17 cellular contexts compared by ENCODE assay signal in the genomic region with DNA sequence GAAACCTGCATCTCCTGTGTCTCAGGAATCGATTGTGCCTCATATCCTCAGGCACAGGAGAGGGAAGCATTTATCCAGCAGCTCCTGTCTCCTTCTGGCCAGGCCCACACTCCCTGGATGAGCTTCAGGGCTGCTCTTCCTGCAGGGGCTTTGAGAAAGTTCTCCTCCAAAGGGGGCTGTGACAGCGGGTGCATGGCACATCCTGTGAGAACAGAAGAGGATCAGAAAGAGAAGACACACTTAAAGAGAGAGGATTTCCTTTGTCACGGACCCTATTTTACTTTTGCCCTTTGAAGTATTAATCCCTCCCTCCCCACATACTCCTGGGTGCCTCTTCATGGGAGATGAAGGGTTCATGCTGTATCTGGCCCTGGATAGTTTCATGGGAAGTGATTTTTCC.
"Had no signal": no experiment of that assay in that cellular context is flagged by ENCODE, and none has a peak within 500 bp of the region (broad histone marks: within the 10 kb centered on the region; RNA-seq: fewer than 3 reads in every experiment).

No MANE protein-coding gene starts in this region.

- H3K27ac Mint-ChIP-seq: activated B cell treated with CpG ODN at 0.5 μM for 24 hours; activated naive CD4-positive, alpha-beta T cell treated with anti-CD3 and anti-CD28 coated beads for 36 hours; activated naive CD8-positive, alpha-beta T cell treated with anti-CD3 and anti-CD28 coated beads, Interleukin-2, amount 50 U/mL, for 24 hours had no signal

- H3K27ac ChIP-seq: esophagus squamous epithelium, ovary, upper lobe of right lung had no signal

- H3K36me3 ChIP-seq: esophagus squamous epithelium, ovary, upper lobe of right lung had no signal

- H3K27me3 Mint-ChIP-seq: activated B cell treated with CpG ODN at 0.5 μM for 24 hours; activated naive CD8-positive, alpha-beta T cell treated with anti-CD3 and anti-CD28 coated beads, Interleukin-2, amount 50 U/mL, for 24 hours; stimulated activated naive CD8-positive, alpha-beta T cell treated with anti-CD3 and anti-CD28 coated beads, Interleukin-15, amount 100 ng/mL, for 72 hours had no signal

- H3K4me1 Mint-ChIP-seq: activated naive CD8-positive, alpha-beta T cell treated with anti-CD3 and anti-CD28 coated beads, Interleukin-2, amount 50 U/mL, for 24 hours had no signal

- H3K9me3 Mint-ChIP-seq: activated B cell treated with CpG ODN at 0.5 μM for 24 hours; activated naive CD4-positive, alpha-beta T cell treated with anti-CD3 and anti-CD28 coated beads for 36 hours; activated naive CD8-positive, alpha-beta T cell treated with anti-CD3 and anti-CD28 coated beads, Interleukin-2, amount 50 U/mL, for 24 hours; stimulated activated naive CD8-positive, alpha-beta T cell treated with anti-CD3 and anti-CD28 coated beads, Interleukin-15, amount 100 ng/mL, for 72 hours had no signal

- H3K27me3 ChIP-seq: esophagus squamous epithelium, ovary, upper lobe of right lung had no signal

- DNase-seq: activated B cell treated with CpG ODN at 0.5 μM for 24 hours; activated CD4-positive, alpha-beta T cell treated with anti-CD3 and anti-CD28 coated beads, Interleukin-2, amount 50 U/mL, for 1 hour; activated CD8-positive, alpha-beta memory T cell treated with anti-CD3 and anti-CD28 coated beads for 24 hours; activated naive CD4-positive, alpha-beta T cell treated with anti-CD3 and anti-CD28 coated beads for 36 hours; activated naive CD8-positive, alpha-beta T cell treated with anti-CD3 and anti-CD28 coated beads, Interleukin-2, amount 50 U/mL, for 24 hours; aorta; cortex of kidney; effector CD4-positive, alpha-beta T cell; esophagus squamous epithelium; hippocampal formation; midbrain; ovary; stimulated activated CD4-positive, alpha-beta T cell treated with anti-CD3 and anti-CD28 coated beads, Interleukin-1b, Interleukin-23, amount 100 ng/mL, for 48 hours; stimulated activated naive CD8-positive, alpha-beta T cell treated with anti-CD3 and anti-CD28 coated beads, Interleukin-15, amount 100 ng/mL, for 72 hours; upper lobe of right lung had no signal

- H3K4me1 ChIP-seq: upper lobe of right lung had no signal

- ATAC-seq: left lobe of liver, sciatic nerve, upper lobe of right lung had no signal

- H3K4me3 ChIP-seq: esophagus squamous epithelium, ovary, upper lobe of right lung had no signal

- H3K4me3 Mint-ChIP-seq: activated B cell treated with CpG ODN at 0.5 μM for 24 hours; activated naive CD4-positive, alpha-beta T cell treated with anti-CD3 and anti-CD28 coated beads for 36 hours; activated naive CD8-positive, alpha-beta T cell treated with anti-CD3 and anti-CD28 coated beads, Interleukin-2, amount 50 U/mL, for 24 hours had no signal
